Comparison of ENCODE assay signal across 8 cellular contexts in the genomic region with DNA sequence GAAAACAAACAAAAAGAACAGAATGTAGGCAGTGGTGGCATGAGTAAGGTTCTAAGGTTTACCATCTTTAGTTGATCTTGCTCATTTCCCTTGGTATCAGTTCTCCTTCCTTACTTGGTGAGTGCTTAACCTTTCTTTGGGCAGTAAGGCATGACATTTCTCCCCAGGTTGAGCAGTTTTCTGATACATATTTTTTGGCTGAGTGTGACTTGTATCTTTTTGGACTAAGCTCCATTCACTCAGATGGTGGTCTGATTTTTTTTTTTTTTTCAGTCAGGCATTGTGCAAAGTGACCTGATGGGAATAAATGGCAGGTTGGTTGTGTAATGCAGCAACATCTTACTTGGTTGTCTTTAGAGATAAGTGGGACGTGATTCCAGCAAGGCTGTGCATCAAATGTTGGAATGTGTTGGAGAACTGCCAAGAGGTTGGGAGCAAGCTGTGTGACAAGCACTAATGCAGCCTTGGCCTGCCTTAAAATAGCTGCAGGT. TPM values are rescaled to one million over a fixed set of nuclear protein-coding genes. Genes with fewer than 3 reads are reported as not detected.
DNase-seq lines count a peak whose midpoint lies in the region; ATAC-seq and TF ChIP-seq lines count a peak whose summit lies in the region.

No MANE protein-coding gene starts in this region.

- ATAC-seq in GM18498 (IDR thresholded peaks at IDR 0.05; ENCODE audit: unreplicated experiment) (peak; percentile 83), HG02678 (IDR thresholded peaks at IDR 0.05; ENCODE audit: unreplicated experiment) (peak; percentile 80), thoracic aorta (ENCODE audit: insufficient number of reproducible peaks, low FRiP score, low read depth) (no peak), GM23338 (no peak)

- H2AFZ ChIP-seq in GM23338: no peak overlapping the region

- H3K4me2 ChIP-seq in GM23338: no peak overlapping the region

- peaks cover 6% of the 10 kb centered on the region for H3K27me3 Mint-ChIP-seq in GM23338 (ENCODE audit: insufficient read depth, low read depth, poor library complexity)

- no peaks in the 10 kb centered on the region for H3K36me3 ChIP-seq in thoracic aorta
- no peaks in the 10 kb centered on the region for H3K36me3 ChIP-seq in GM23338 (ENCODE audit: insufficient read depth)

- H3K36me3 Mint-ChIP-seq in GM23338 (ENCODE audit: low read depth): no peaks in the 10 kb centered on the region

- no peaks in the 10 kb centered on the region for H3F3A ChIP-seq in GM23338 (replicated peaks; ENCODE audit: low read depth)

- H3K79me2 ChIP-seq in GM23338 (replicated peaks; ENCODE audit: insufficient read depth): peaks cover 35% of the 10 kb centered on the region

- H3K27me3 ChIP-seq in thoracic aorta (replicated peaks; ENCODE audit: insufficient read depth) (no peaks in the 10 kb centered on the region), GM23338 (ENCODE audit: insufficient read depth) (no peaks in the 10 kb centered on the region)

- H3K4me3 ChIP-seq in fibroblast of villous mesenchyme (ENCODE audit: low read depth, low read length) (no peak overlapping the region), thoracic aorta (no peak overlapping the region), GM23338 (no peak overlapping the region)

- H3K4me1 ChIP-seq in thoracic aorta (ENCODE audit: control insufficient read depth in 1 of 2, low read depth in 2 of 2) (peaks cover 37 to 80% of the 10 kb centered on the region in 2 donors), GM23338 (ENCODE audit: insufficient read depth) (peaks cover 16% of the 10 kb centered on the region)

- no peaks in the 10 kb centered on the region for H4K20me1 ChIP-seq in GM23338 (replicated peaks; ENCODE audit: insufficient read depth)

- DNase-seq in NCI-H345 treated with DMSO at 0.1 percent for 48 hours (lab: John Stamatoyannopoulos, UW; ENCODE audit: unreplicated experiment): peak; percentile 7
- DNase-seq in fibroblast of villous mesenchyme (ENCODE audit: low read depth): peak; percentile 84
- DNase-seq in thoracic aorta (ENCODE audit: low spot score): no peak
- DNase-seq in posterior vena cava (ENCODE audit: low spot score): no peak
- no peak for DNase-seq in GM23338 (ENCODE audit: low spot score)
- no peak for DNase-seq in Kasumi-1 (lab: John Stamatoyannopoulos, UW)

- H3K27ac Mint-ChIP-seq in GM23338: no peak overlapping the region

- intact Hi-C loops in posterior vena cava (cut with DNase I): no loop called here

- no peak overlapping the region for H3K4me3 Mint-ChIP-seq in GM23338

- peaks cover 33% of the 10 kb centered on the region for H3K4me1 Mint-ChIP-seq in GM23338

- H3K27ac ChIP-seq in thoracic aorta (peak overlapping the region; percentile 46 to 60), GM23338 (ENCODE audit: low read depth) (no peak overlapping the region)

- H3K9me2 ChIP-seq in GM23338 (ENCODE audit: insufficient read depth): no peaks in the 10 kb centered on the region

- H3K9me3 Mint-ChIP-seq in GM23338: no peaks in the 10 kb centered on the region

- no peaks in the 10 kb centered on the region for H3K9me3 ChIP-seq in thoracic aorta

- TF ChIP-seq CTCF in fibroblast of villous mesenchyme (IDR thresholded peaks at IDR 0.05; ENCODE audit: insufficient read depth, low read depth, low read length) (no peak), thoracic aorta (IDR thresholded peaks at IDR 0.05) (no peak), GM23338 (conservative IDR thresholded peaks at IDR 0.05; ENCODE audit: low read depth in 2 of 2) (no peak)

TF ChIP-seq in GM23338, 12 proteins besides CTCF, POLR2A, EP300 and RAD21:
- TF ChIP-seq, protein P1, sequence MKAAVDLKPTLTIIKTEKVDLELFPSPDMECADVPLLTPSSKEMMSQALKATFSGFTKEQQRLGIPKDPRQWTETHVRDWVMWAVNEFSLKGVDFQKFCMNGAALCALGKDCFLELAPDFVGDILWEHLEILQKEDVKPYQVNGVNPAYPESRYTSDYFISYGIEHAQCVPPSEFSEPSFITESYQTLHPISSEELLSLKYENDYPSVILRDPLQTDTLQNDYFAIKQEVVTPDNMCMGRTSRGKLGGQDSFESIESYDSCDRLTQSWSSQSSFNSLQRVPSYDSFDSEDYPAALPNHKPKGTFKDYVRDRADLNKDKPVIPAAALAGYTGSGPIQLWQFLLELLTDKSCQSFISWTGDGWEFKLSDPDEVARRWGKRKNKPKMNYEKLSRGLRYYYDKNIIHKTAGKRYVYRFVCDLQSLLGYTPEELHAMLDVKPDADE (IDR thresholded peaks at IDR 0.05): no peak
- TF ChIP-seq POLR2AphosphoS5 (IDR thresholded peaks at IDR 0.05; ENCODE audit: low read depth) (no peak), STAT1 (IDR thresholded peaks at IDR 0.05; ENCODE audit: unreplicated experiment) (no peak), JUNB (IDR thresholded peaks at IDR 0.05; ENCODE audit: unreplicated experiment) (no peak), EZH2 (IDR thresholded peaks at IDR 0.05; ENCODE audit: low read depth, unreplicated experiment) (no peak)
TF ChIP-seq in GM23338: peak in this region for 0.

RNA-seq across cellular contexts. Expression of a gene that starts 15.1 kb away (rescaled TPM):
- 181 and 200 TPM in 2 replicates for total RNA-seq in fibroblast of villous mesenchyme
- total RNA-seq in thoracic aorta: 100 to 1,000 TPM; 415 to 524 TPM
- total RNA-seq in posterior vena cava: 100 to 1,000 TPM; 329 to 357 TPM
- 189 and 204 TPM in 2 replicates for total RNA-seq in GM23338 (2014; rRNA removed; shearing (Covaris generic))
- 58.1 and 59.1 TPM in 2 replicates for polyA plus RNA-seq in GM23338 (2016; fragmentation: Nextera tagmentation; extraction: Ambion mirVana)

Comparison
In these comparisons a context has a peak if more than half of its experiments do, and no peak if none do; other contexts are left out.
1. ATAC-seq: peak in GM18498 (single experiment) and HG02678 (single experiment); none in thoracic aorta (single experiment) and GM23338 (single experiment).
2. DNase-seq: peak in NCI-H345 treated with DMSO at 0.1 percent for 48 hours (single experiment) and fibroblast of villous mesenchyme (single experiment); none in thoracic aorta (single experiment), posterior vena cava (single experiment), GM23338 (single experiment) and Kasumi-1 (0 of 2).